In the genomic region with DNA sequence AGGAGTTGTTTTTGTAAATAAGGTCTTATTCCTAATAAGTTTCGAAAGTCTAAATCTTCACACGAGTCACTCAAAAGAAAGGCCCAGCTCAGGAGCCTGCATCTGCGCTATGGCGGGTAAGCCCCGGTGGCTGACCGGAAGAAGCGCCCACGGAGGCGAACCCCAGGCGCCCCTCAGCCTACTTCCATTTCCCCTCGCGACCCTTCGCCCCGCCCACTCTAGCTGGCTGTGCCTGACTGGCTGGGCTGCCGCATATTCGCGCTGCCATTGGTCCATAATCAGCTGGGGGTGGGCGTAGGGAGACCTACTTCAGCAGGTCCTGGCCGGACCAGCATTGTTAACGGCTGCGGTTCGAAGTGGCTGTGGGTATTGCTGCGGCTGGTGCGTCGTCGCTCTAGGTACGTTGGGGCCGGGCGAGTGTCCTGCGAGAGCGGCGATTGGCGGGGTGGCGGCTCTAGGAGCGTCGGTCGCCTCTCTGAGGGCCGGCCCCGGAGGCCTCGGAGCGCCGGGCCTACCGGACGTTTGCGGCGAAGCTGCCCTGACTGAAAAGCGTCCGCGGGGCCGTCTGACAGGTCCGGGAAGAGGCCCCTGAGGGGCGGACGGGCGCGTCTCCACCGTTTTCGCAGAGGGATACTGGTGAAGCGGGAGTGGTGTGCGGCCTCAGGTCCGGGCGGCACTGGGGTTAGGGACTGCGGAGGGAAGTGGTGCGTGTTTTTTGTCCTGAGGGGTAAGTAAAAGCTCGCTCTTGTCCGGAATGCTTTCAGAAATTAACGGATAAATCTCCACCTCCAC, we compare ENCODE assay signal across 1 cellular context.
A peak's percentile ranks its signal among the peaks of the same experiment; 100 is the strongest.
TF ChIP-seq lines count a peak whose summit lies in the region.

A gene with protein sequence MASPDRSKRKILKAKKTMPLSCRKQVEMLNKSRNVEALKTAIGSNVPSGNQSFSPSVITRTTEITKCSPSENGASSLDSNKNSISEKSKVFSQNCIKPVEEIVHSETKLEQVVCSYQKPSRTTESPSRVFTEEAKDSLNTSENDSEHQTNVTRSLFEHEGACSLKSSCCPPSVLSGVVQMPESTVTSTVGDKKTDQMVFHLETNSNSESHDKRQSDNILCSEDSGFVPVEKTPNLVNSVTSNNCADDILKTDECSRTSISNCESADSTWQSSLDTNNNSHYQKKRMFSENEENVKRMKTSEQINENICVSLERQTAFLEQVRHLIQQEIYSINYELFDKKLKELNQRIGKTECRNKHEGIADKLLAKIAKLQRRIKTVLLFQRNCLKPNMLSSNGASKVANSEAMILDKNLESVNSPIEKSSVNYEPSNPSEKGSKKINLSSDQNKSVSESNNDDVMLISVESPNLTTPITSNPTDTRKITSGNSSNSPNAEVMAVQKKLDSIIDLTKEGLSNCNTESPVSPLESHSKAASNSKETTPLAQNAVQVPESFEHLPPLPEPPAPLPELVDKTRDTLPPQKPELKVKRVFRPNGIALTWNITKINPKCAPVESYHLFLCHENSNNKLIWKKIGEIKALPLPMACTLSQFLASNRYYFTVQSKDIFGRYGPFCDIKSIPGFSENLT (plus strand): TSS at position 337 of the 792 bp plus-strand sequence. CDS start 44,560 bp downstream, outside the sequence.

TF ChIP-seq in K562, 482 proteins besides CTCF, POLR2A, EP300 and RAD21 (continued from another document and continues in another):
- TF ChIP-seq, protein P1, sequence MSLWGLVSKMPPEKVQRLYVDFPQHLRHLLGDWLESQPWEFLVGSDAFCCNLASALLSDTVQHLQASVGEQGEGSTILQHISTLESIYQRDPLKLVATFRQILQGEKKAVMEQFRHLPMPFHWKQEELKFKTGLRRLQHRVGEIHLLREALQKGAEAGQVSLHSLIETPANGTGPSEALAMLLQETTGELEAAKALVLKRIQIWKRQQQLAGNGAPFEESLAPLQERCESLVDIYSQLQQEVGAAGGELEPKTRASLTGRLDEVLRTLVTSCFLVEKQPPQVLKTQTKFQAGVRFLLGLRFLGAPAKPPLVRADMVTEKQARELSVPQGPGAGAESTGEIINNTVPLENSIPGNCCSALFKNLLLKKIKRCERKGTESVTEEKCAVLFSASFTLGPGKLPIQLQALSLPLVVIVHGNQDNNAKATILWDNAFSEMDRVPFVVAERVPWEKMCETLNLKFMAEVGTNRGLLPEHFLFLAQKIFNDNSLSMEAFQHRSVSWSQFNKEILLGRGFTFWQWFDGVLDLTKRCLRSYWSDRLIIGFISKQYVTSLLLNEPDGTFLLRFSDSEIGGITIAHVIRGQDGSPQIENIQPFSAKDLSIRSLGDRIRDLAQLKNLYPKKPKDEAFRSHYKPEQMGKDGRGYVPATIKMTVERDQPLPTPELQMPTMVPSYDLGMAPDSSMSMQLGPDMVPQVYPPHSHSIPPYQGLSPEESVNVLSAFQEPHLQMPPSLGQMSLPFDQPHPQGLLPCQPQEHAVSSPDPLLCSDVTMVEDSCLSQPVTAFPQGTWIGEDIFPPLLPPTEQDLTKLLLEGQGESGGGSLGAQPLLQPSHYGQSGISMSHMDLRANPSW (CRISPR knock-in tag; IDR thresholded peaks at IDR 0.05) = no peak; the same call in 1 of the 2 replicates
- TF ChIP-seq, protein P2, sequence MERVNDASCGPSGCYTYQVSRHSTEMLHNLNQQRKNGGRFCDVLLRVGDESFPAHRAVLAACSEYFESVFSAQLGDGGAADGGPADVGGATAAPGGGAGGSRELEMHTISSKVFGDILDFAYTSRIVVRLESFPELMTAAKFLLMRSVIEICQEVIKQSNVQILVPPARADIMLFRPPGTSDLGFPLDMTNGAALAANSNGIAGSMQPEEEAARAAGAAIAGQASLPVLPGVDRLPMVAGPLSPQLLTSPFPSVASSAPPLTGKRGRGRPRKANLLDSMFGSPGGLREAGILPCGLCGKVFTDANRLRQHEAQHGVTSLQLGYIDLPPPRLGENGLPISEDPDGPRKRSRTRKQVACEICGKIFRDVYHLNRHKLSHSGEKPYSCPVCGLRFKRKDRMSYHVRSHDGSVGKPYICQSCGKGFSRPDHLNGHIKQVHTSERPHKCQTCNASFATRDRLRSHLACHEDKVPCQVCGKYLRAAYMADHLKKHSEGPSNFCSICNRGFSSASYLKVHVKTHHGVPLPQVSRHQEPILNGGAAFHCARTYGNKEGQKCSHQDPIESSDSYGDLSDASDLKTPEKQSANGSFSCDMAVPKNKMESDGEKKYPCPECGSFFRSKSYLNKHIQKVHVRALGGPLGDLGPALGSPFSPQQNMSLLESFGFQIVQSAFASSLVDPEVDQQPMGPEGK (CRISPR knock-in tag; IDR thresholded peaks at IDR 0.05; ENCODE audit: borderline replicate concordance) = no peak
- TF ChIP-seq, protein P3, sequence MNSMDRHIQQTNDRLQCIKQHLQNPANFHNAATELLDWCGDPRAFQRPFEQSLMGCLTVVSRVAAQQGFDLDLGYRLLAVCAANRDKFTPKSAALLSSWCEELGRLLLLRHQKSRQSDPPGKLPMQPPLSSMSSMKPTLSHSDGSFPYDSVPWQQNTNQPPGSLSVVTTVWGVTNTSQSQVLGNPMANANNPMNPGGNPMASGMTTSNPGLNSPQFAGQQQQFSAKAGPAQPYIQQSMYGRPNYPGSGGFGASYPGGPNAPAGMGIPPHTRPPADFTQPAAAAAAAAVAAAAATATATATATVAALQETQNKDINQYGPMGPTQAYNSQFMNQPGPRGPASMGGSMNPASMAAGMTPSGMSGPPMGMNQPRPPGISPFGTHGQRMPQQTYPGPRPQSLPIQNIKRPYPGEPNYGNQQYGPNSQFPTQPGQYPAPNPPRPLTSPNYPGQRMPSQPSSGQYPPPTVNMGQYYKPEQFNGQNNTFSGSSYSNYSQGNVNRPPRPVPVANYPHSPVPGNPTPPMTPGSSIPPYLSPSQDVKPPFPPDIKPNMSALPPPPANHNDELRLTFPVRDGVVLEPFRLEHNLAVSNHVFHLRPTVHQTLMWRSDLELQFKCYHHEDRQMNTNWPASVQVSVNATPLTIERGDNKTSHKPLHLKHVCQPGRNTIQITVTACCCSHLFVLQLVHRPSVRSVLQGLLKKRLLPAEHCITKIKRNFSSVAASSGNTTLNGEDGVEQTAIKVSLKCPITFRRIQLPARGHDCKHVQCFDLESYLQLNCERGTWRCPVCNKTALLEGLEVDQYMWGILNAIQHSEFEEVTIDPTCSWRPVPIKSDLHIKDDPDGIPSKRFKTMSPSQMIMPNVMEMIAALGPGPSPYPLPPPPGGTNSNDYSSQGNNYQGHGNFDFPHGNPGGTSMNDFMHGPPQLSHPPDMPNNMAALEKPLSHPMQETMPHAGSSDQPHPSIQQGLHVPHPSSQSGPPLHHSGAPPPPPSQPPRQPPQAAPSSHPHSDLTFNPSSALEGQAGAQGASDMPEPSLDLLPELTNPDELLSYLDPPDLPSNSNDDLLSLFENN (IDR thresholded peaks at IDR 0.05; ENCODE audit: low read depth in 2 of 2, low read length in 2 of 2) = peak in 1 of 2 experiments; percentile 68; a peak in 2 of 4 replicates
- TF ChIP-seq, protein P4, sequence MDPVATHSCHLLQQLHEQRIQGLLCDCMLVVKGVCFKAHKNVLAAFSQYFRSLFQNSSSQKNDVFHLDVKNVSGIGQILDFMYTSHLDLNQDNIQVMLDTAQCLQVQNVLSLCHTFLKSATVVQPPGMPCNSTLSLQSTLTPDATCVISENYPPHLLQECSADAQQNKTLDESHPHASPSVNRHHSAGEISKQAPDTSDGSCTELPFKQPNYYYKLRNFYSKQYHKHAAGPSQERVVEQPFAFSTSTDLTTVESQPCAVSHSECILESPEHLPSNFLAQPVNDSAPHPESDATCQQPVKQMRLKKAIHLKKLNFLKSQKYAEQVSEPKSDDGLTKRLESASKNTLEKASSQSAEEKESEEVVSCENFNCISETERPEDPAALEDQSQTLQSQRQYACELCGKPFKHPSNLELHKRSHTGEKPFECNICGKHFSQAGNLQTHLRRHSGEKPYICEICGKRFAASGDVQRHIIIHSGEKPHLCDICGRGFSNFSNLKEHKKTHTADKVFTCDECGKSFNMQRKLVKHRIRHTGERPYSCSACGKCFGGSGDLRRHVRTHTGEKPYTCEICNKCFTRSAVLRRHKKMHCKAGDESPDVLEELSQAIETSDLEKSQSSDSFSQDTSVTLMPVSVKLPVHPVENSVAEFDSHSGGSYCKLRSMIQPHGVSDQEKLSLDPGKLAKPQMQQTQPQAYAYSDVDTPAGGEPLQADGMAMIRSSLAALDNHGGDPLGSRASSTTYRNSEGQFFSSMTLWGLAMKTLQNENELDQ (CRISPR knock-in tag; IDR thresholded peaks at IDR 0.05; ENCODE audit: borderline replicate concordance) = no peak
- TF ChIP-seq SP2 (IDR thresholded peaks at IDR 0.05; ENCODE audit: extremely low read depth, low read depth, low read length, poor library complexity, severe bottlenecking) (peak; percentile 78), EGR1 (conservative IDR thresholded peaks at IDR 0.05) (peak; percentile 80), HNRNPK (IDR thresholded peaks at IDR 0.05; ENCODE audit: low read depth, low read length, poor library complexity, severe bottlenecking) (no peak), PTBP1 (IDR thresholded peaks at IDR 0.05; ENCODE audit: low read depth, low read length) (no peak), ARHGAP35 (IDR thresholded peaks at IDR 0.05; ENCODE audit: partially characterized antibody) (no peak), ESRRB (CRISPR knock-in tag; IDR thresholded peaks at IDR 0.05; ENCODE audit: borderline replicate concordance) (no peak), SOX6 (IDR thresholded peaks at IDR 0.05) (peak; percentile 68), RB1 (IDR thresholded peaks at IDR 0.05; ENCODE audit: low read depth) (peak; percentile 52), BDP1 (IDR thresholded peaks at IDR 0.05; ENCODE audit: insufficient read depth, insufficient read length) (no peak), TFAM (CRISPR knock-in tag; conservative IDR thresholded peaks at IDR 0.05) (no peak), CBFA2T3 (IDR thresholded peaks at IDR 0.05) (no peak; the same call in 1 of the 2 replicates)
- TF ChIP-seq, protein P5, sequence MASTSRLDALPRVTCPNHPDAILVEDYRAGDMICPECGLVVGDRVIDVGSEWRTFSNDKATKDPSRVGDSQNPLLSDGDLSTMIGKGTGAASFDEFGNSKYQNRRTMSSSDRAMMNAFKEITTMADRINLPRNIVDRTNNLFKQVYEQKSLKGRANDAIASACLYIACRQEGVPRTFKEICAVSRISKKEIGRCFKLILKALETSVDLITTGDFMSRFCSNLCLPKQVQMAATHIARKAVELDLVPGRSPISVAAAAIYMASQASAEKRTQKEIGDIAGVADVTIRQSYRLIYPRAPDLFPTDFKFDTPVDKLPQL (IDR thresholded peaks at IDR 0.05; ENCODE audit: extremely low read depth, insufficient read length) = peak; percentile 43
- TF ChIP-seq, protein P6, sequence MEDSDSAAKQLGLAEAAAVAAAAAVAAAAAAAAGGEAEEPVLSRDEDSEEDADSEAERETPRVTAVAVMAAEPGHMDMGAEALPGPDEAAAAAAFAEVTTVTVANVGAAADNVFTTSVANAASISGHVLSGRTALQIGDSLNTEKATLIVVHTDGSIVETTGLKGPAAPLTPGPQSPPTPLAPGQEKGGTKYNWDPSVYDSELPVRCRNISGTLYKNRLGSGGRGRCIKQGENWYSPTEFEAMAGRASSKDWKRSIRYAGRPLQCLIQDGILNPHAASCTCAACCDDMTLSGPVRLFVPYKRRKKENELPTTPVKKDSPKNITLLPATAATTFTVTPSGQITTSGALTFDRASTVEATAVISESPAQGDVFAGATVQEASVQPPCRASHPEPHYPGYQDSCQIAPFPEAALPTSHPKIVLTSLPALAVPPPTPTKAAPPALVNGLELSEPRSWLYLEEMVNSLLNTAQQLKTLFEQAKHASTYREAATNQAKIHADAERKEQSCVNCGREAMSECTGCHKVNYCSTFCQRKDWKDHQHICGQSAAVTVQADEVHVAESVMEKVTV (CRISPR knock-in tag; IDR thresholded peaks at IDR 0.05) = no peak
- TF ChIP-seq, protein P7, sequence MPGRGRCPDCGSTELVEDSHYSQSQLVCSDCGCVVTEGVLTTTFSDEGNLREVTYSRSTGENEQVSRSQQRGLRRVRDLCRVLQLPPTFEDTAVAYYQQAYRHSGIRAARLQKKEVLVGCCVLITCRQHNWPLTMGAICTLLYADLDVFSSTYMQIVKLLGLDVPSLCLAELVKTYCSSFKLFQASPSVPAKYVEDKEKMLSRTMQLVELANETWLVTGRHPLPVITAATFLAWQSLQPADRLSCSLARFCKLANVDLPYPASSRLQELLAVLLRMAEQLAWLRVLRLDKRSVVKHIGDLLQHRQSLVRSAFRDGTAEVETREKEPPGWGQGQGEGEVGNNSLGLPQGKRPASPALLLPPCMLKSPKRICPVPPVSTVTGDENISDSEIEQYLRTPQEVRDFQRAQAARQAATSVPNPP (IDR thresholded peaks at IDR 0.05; ENCODE audit: borderline replicate concordance, insufficient read depth, insufficient read length) = no peak
- TF ChIP-seq, protein P8, sequence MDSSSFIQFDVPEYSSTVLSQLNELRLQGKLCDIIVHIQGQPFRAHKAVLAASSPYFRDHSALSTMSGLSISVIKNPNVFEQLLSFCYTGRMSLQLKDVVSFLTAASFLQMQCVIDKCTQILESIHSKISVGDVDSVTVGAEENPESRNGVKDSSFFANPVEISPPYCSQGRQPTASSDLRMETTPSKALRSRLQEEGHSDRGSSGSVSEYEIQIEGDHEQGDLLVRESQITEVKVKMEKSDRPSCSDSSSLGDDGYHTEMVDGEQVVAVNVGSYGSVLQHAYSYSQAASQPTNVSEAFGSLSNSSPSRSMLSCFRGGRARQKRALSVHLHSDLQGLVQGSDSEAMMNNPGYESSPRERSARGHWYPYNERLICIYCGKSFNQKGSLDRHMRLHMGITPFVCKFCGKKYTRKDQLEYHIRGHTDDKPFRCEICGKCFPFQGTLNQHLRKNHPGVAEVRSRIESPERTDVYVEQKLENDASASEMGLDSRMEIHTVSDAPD (CRISPR knock-in tag; IDR thresholded peaks at IDR 0.05) = no peak
- TF ChIP-seq, protein P9, sequence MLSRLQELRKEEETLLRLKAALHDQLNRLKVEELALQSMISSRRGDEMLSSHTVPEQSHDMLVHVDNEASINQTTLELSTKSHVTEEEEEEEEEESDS (CRISPR knock-in tag; IDR thresholded peaks at IDR 0.05) = no peak
- TF ChIP-seq, protein P10, sequence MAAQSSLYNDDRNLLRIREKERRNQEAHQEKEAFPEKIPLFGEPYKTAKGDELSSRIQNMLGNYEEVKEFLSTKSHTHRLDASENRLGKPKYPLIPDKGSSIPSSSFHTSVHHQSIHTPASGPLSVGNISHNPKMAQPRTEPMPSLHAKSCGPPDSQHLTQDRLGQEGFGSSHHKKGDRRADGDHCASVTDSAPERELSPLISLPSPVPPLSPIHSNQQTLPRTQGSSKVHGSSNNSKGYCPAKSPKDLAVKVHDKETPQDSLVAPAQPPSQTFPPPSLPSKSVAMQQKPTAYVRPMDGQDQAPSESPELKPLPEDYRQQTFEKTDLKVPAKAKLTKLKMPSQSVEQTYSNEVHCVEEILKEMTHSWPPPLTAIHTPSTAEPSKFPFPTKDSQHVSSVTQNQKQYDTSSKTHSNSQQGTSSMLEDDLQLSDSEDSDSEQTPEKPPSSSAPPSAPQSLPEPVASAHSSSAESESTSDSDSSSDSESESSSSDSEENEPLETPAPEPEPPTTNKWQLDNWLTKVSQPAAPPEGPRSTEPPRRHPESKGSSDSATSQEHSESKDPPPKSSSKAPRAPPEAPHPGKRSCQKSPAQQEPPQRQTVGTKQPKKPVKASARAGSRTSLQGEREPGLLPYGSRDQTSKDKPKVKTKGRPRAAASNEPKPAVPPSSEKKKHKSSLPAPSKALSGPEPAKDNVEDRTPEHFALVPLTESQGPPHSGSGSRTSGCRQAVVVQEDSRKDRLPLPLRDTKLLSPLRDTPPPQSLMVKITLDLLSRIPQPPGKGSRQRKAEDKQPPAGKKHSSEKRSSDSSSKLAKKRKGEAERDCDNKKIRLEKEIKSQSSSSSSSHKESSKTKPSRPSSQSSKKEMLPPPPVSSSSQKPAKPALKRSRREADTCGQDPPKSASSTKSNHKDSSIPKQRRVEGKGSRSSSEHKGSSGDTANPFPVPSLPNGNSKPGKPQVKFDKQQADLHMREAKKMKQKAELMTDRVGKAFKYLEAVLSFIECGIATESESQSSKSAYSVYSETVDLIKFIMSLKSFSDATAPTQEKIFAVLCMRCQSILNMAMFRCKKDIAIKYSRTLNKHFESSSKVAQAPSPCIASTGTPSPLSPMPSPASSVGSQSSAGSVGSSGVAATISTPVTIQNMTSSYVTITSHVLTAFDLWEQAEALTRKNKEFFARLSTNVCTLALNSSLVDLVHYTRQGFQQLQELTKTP (IDR thresholded peaks at IDR 0.05; ENCODE audit: low read depth in 1 of 2, partially characterized antibody in 2 of 2) = peak in 1 of 2 experiments; percentile 86
